9 cellular contexts compared by ENCODE assay signal in genomic region chr7:150976529-150977381, GRCh38. TPM values are rescaled to one million over a fixed set of nuclear protein-coding genes. Genes with fewer than 3 reads are reported as not detected.
DNase-seq lines count a peak whose midpoint lies in the region; ATAC-seq and TF ChIP-seq lines count a peak whose summit lies in the region.
"Had no signal": no experiment of that assay in that cellular context is flagged by ENCODE, and none has a peak within 500 bp of the region (broad histone marks: within the 10 kb centered on the region; RNA-seq: fewer than 3 reads in every experiment).

No MANE protein-coding gene starts in this region.

- H3K4me1 ChIP-seq in esophagus squamous epithelium (peaks cover 15 to 78% (median 43%) of the 10 kb centered on the region in 3 donors), rectal smooth muscle tissue (ENCODE audit: control insufficient read depth, insufficient read depth, low read length) (peaks cover 47% of the 10 kb centered on the region)

- H3K36me3 ChIP-seq in esophagus squamous epithelium (no peaks in the 10 kb centered on the region), rectal smooth muscle tissue (ENCODE audit: control insufficient read depth, insufficient read depth, low read length) (no peaks in the 10 kb centered on the region)

- H3K4me3 ChIP-seq in esophagus squamous epithelium (peak overlapping the region in 2 of 4 donors; percentile 46 to 63), rectal smooth muscle tissue (ENCODE audit: low read length) (peak overlapping the region; percentile 69)

- no peak for TF ChIP-seq CTCF in esophagus squamous epithelium (IDR thresholded peaks at IDR 0.05)

- H3K27me3 ChIP-seq in esophagus squamous epithelium = peaks cover 0 to 98% (median 11%) of the 10 kb centered on the region in 4 donors
- peaks cover 15% of the 10 kb centered on the region for H3K27me3 ChIP-seq in rectal smooth muscle tissue (ENCODE audit: control insufficient read depth, insufficient read depth, low read length)

- intact Hi-C loops in esophagus squamous epithelium (cut with DNase I) = no loop called here

- ATAC-seq in HG03354 (IDR thresholded peaks at IDR 0.05; ENCODE audit: poor library complexity, severe bottlenecking, unreplicated experiment) = no peak

- peak overlapping the region; percentile 38 for H3K9ac ChIP-seq in rectal smooth muscle tissue (ENCODE audit: low read length)

- WGBS in esophagus squamous epithelium, 2 donors = 28 to 43% methylated on average over 2 to 7 of the region's 13 CpGs

- H3K27ac ChIP-seq in esophagus squamous epithelium = peak overlapping the region in 3 of 4 donors; percentile 63 to 82 (median 74)
- H3K27ac ChIP-seq in rectal smooth muscle tissue (ENCODE audit: low read depth, low read length) = peak overlapping the region; percentile 93

- DNase-seq in NCI-H345 (lab: John Stamatoyannopoulos, UW) = peak; percentile 79
- no peak for DNase-seq in NCI-H345 treated with DMSO at 0.1 percent for 48 hours (lab: John Stamatoyannopoulos, UW; ENCODE audit: unreplicated experiment)
- peak; percentile 70 for DNase-seq in NCI-H2196 (lab: John Stamatoyannopoulos, UW; ENCODE audit: unreplicated experiment)
- no peak for DNase-seq in esophagus squamous epithelium (lab: John Stamatoyannopoulos, UW)
- DNase-seq in activated CD8-positive, alpha-beta memory T cell treated with anti-CD3 and anti-CD28 coated beads for 24 hours = no peak
- DNase-seq in NCI-H128 (lab: John Stamatoyannopoulos, UW; ENCODE audit: unreplicated experiment) = no peak
- DNase-seq: MV-4-11 had no signal

- no peak for TF ChIP-seq POLR2A in esophagus squamous epithelium (IDR thresholded peaks at IDR 0.05)

- no peaks in the 10 kb centered on the region for H3K9me3 ChIP-seq in esophagus squamous epithelium

RNA-seq across cellular contexts. Expression of gene KCNH2, which starts 1.4 kb away (rescaled TPM):
- 1 to 10 TPM in 1 of 4 donors, under 1 TPM in 3; 0.19 to 2.5 (median 0.72) TPM for total RNA-seq in esophagus squamous epithelium

RNA-seq across cellular contexts. Expression of gene NOS3, which starts 14.1 kb away (rescaled TPM):
- total RNA-seq in esophagus squamous epithelium = 1 to 10 TPM; 1.4 to 3.2 (median 2.2) TPM

RNA-seq across cellular contexts. Expression of gene ATG9B, which starts 47.5 kb away (rescaled TPM):
- total RNA-seq in esophagus squamous epithelium = 10 to 100 TPM in 2 of 4 donors, 1 to 10 TPM in 2; 1.5 to 45.2 (median 12.8) TPM

RNA-seq across cellular contexts. Expression of gene ABCB8, which starts 51.5 kb away (rescaled TPM):
- 10 to 100 TPM; 23.1 to 41.0 (median 26.1) TPM for total RNA-seq in esophagus squamous epithelium

Comparison
In these comparisons a context has a peak if more than half of its experiments do, and no peak if none do; other contexts are left out.
1. DNase-seq: peak in NCI-H345 (single experiment) and NCI-H2196 (single experiment); none in NCI-H345 treated with DMSO at 0.1 percent for 48 hours (single experiment), esophagus squamous epithelium (single experiment), activated CD8-positive, alpha-beta memory T cell treated with anti-CD3 and anti-CD28 coated beads for 24 hours (single experiment) and NCI-H128 (single experiment).